Comparison of ENCODE assay signal across 8 cellular contexts in the genomic region with DNA sequence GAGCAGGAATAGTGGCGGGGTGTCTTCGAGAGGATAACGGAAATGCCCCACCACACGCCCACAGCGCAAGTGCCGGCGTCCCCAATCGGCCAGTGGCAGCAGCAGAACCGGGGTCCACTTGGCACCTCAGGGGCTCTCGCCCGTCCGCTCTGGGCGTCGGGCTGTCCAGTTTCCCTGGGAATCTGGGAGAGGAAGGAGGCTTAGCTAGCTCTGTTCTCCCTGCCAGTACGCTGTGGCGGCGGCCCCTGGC. TPM values are rescaled to one million over a fixed set of nuclear protein-coding genes. Genes with fewer than 3 reads are reported as not detected.
A peak's percentile ranks its signal among the peaks of the same experiment; 100 is the strongest.
DNase-seq lines count a peak whose midpoint lies in the region; ATAC-seq and TF ChIP-seq lines count a peak whose summit lies in the region.

No MANE protein-coding gene starts in this region.

- H3K27ac Mint-ChIP-seq in activated naive CD8-positive, alpha-beta T cell, result peak overlapping the region; percentile 51

- H3K27me3 ChIP-seq in left ventricle myocardium inferior (ENCODE audit: low read depth), result no peaks in the 10 kb centered on the region

- H3K4me1 ChIP-seq in left ventricle myocardium inferior, result peaks cover 25% of the 10 kb centered on the region

- H3K4me3 Mint-ChIP-seq in activated naive CD8-positive, alpha-beta T cell, result peak overlapping the region; percentile 86

- peak; percentile 31 for ATAC-seq in GM21390 (IDR thresholded peaks at IDR 0.05; ENCODE audit: unreplicated experiment)
- ATAC-seq in left lobe of liver, result no peak

- peak overlapping the region; percentile 80 for H3K4me3 ChIP-seq in left ventricle myocardium inferior
- peak overlapping the region; percentile 59 for H3K4me3 ChIP-seq in retinal pigment epithelial cell (ENCODE audit: low read length)

- no peaks in the 10 kb centered on the region for H3K36me3 ChIP-seq in left ventricle myocardium inferior

- no peaks in the 10 kb centered on the region for H3K9me3 ChIP-seq in left ventricle myocardium inferior (replicated peaks)

- H3K27ac ChIP-seq in left ventricle myocardium inferior (replicated peaks), result peak overlapping the region; percentile 96

- peaks cover 5% of the 10 kb centered on the region for H3K27me3 Mint-ChIP-seq in activated naive CD8-positive, alpha-beta T cell

- no peaks in the 10 kb centered on the region for H3K9me3 Mint-ChIP-seq in activated naive CD8-positive, alpha-beta T cell (ENCODE audit: low read depth)

- no peaks in the 10 kb centered on the region for H3K36me3 Mint-ChIP-seq in activated naive CD8-positive, alpha-beta T cell

- peaks cover 17% of the 10 kb centered on the region for H3K4me1 Mint-ChIP-seq in activated naive CD8-positive, alpha-beta T cell (ENCODE audit: low read depth)

- peak; percentile 65 for DNase-seq in Caki2 (ENCODE audit: low read depth)
- DNase-seq in HuH-7 (ENCODE audit: low spot score), result peak; percentile 22
- DNase-seq in left ventricle myocardium inferior, result peak; percentile 40
- no peak for DNase-seq in retinal pigment epithelial cell (ENCODE audit: low read depth)
- no peak for DNase-seq in HuH-7.5 (ENCODE audit: low spot score)
- DNase-seq in left lobe of liver (ENCODE audit: low spot score), result no peak

- in situ Hi-C loops in Caki2 (cut with HindIII; ENCODE audit: low pct_unique_long_range_greater_than_20kb, low sequenced_read_pairs), result no loop called here

- no peak for TF ChIP-seq CTCF in left ventricle myocardium inferior (IDR thresholded peaks at IDR 0.05; ENCODE audit: borderline replicate concordance)
- no peak for TF ChIP-seq CTCF in retinal pigment epithelial cell (conservative IDR thresholded peaks at IDR 0.05; ENCODE audit: low read depth, low read length)

- intact Hi-C loops in left ventricle myocardium inferior (cut with micrococcal nuclease), result no loop called here

RNA-seq across cellular contexts. Expression of a gene that starts 53.7 kb away (rescaled TPM):
- not detected in 2 replicates for total RNA-seq in Caki2 (2014; rRNA removed; shearing (Covaris generic); ENCODE audit: low replicate concordance)
- total RNA-seq in left ventricle myocardium inferior (not detected), left lobe of liver (not detected)

Comparison
In these comparisons a context has a peak if more than half of its experiments do, and no peak if none do; other contexts are left out.
1. DNase-seq: peak in Caki2 (single experiment), HuH-7 (single experiment) and left ventricle myocardium inferior (single experiment); none in retinal pigment epithelial cell (single experiment), HuH-7.5 (single experiment) and left lobe of liver (single experiment).